In the genomic region with DNA sequence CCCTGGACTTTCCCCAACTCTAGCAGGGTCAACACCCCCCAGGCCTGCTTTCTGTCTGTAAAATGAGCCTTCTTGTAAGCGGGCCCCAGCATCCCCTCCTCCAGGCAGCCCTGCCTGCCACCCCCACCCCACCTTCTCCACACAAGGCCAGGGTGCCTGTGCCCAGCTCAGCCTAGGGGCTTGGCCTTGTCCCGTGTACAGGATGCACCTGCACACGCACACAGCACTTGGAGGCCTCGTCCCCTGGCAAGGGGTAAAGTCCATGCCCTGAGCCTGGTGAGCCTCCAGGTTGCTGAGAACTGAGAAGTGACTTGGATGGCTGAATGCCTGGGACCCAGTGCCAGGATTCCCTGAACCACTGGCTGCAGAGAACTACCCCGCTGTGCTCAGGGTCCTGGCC, we compare ENCODE assay signal across 16 cellular contexts. TPM values are rescaled to one million over a fixed set of nuclear protein-coding genes. Genes with fewer than 3 reads are reported as not detected.
DNase-seq lines count a peak whose midpoint lies in the region; ATAC-seq, FAIRE-seq and TF ChIP-seq lines count a peak whose summit lies in the region.
"Had no signal": no experiment of that assay in that cellular context is flagged by ENCODE, and none has a peak within 500 bp of the region (broad histone marks: within the 10 kb centered on the region; RNA-seq: fewer than 3 reads in every experiment).

No MANE protein-coding gene starts in this region.

- TF ChIP-seq CTCF in astrocyte (IDR thresholded peaks at IDR 0.05; ENCODE audit: insufficient read depth, low read depth, low read length), result no peak
- TF ChIP-seq CTCF in transverse colon (IDR thresholded peaks at IDR 0.05), result no peak

- H3K27ac ChIP-seq in astrocyte (ENCODE audit: low read depth, low read length) (no peak overlapping the region), transverse colon (no peak overlapping the region)
- H3K27ac ChIP-seq: RWPE1, SJSA1 had no signal

- H3K36me3 ChIP-seq in astrocyte (ENCODE audit: insufficient read depth, low read length), result peaks cover 8% of the 10 kb centered on the region
- peaks cover 0 to 16% (median 5%) of the 10 kb centered on the region in 4 donors for H3K36me3 ChIP-seq in transverse colon

- no peak overlapping the region for H2AFZ ChIP-seq in astrocyte (ENCODE audit: low read depth, low read length)

- intact Hi-C loops in transverse colon (cut with DNase I; ENCODE audit: low total_unique reads), result no loop called here

- peaks cover 6% of the 10 kb centered on the region for H3K27me3 Mint-ChIP-seq in astrocyte (ENCODE audit: low read depth, unreplicated experiment)

- no peaks in the 10 kb centered on the region for H3K79me2 ChIP-seq in astrocyte (ENCODE audit: insufficient read depth, low read length)

- FAIRE-seq in astrocyte (lab: Jason Lieb, UNC), result no peak
- FAIRE-seq: G401.6 had no signal

- WGBS in transverse colon (ENCODE audit: low coverage in 1 of 2), 2 donors, result 48% methylated on average over 5 of the region's 5 CpGs; no CpG with 5 or more reads in 1 of the 2 donors

- in situ Hi-C loops in transverse colon (cut with MboI; ENCODE audit: low pct_ligation_motif_present in 1 of 4, low pct_unique_long_range_greater_than_20kb in 1 of 4, low sequenced_read_pairs in 3 of 4), result no loop called here

- H4K20me1 ChIP-seq in astrocyte (ENCODE audit: insufficient read depth, low read length), result no peaks in the 10 kb centered on the region

- DNase-seq in GM19238 (ENCODE audit: insufficient read length, low spot score) (peak; percentile 0), astrocyte (ENCODE audit: low read depth) (no peak), left lobe of liver (ENCODE audit: low spot score) (peak; percentile 93), transverse colon (peak; percentile 15)
- DNase-seq: NCI-H146, NCI-H2227 treated with DMSO at 0.1 percent for 48 hours, NCI-H526, OCI-M1 had no signal

- H3K9ac ChIP-seq in astrocyte (ENCODE audit: low read length), result no peak overlapping the region

- H3K9me3 Mint-ChIP-seq in astrocyte (ENCODE audit: unreplicated experiment), result peaks cover 2% of the 10 kb centered on the region

- peak; percentile 75 for ATAC-seq in left lobe of liver
- ATAC-seq in HG02884 (IDR thresholded peaks at IDR 0.05; ENCODE audit: unreplicated experiment), result no peak
- no peak for ATAC-seq in GM18511 (IDR thresholded peaks at IDR 0.05; ENCODE audit: unreplicated experiment)
- no peak for ATAC-seq in GM18868 (IDR thresholded peaks at IDR 0.05; ENCODE audit: unreplicated experiment)

- H3K4me3 ChIP-seq in astrocyte (ENCODE audit: insufficient read depth, low read depth, low read length) (no peak overlapping the region), transverse colon (no peak overlapping the region)
- H3K4me3 ChIP-seq: HAP-1, SJSA1 had no signal

- H3K4me2 ChIP-seq in astrocyte (ENCODE audit: low read length), result no peak overlapping the region

- H3K4me1 ChIP-seq in astrocyte (ENCODE audit: insufficient read depth, low read length) (peaks cover 3% of the 10 kb centered on the region), transverse colon (peaks cover 0 to 10% (median 7%) of the 10 kb centered on the region in 4 donors)
- H3K4me1 ChIP-seq: HAP-1 had no signal

- no peak for TF ChIP-seq EP300 in transverse colon (IDR thresholded peaks at IDR 0.05; ENCODE audit: low read depth)

- peak overlapping the region; percentile 58 for H3K27ac Mint-ChIP-seq in astrocyte (ENCODE audit: unreplicated experiment)

- H3K36me3 Mint-ChIP-seq in astrocyte (ENCODE audit: low read depth, unreplicated experiment), result peaks cover 16% of the 10 kb centered on the region

- no peaks in the 10 kb centered on the region for H3K27me3 ChIP-seq in astrocyte (ENCODE audit: insufficient read depth, low read length)
- H3K27me3 ChIP-seq in transverse colon, result peaks cover 16% of the 10 kb centered on the region
- H3K27me3 ChIP-seq: SJSA1 had no signal

- no peak overlapping the region for H3K4me3 Mint-ChIP-seq in astrocyte (ENCODE audit: unreplicated experiment)

- H3K4me1 Mint-ChIP-seq in astrocyte (ENCODE audit: low read depth, unreplicated experiment), result peaks cover 8% of the 10 kb centered on the region

- TF ChIP-seq POLR2A in transverse colon (IDR thresholded peaks at IDR 0.05), result no peak

- no peaks in the 10 kb centered on the region for H3K9me3 ChIP-seq in astrocyte (ENCODE audit: insufficient read depth, low read depth, low read length)
- no peaks in the 10 kb centered on the region for H3K9me3 ChIP-seq in transverse colon
- H3K9me3 ChIP-seq: HAP-1, SJSA1 had no signal

RNA-seq across cellular contexts. Expression of gene TM6SF2, which starts 1.6 kb away (rescaled TPM):
- total RNA-seq in astrocyte (4.4 and 5.0 TPM in 2 replicates), left lobe of liver (73.3 TPM), transverse colon (10 to 100 TPM in 2 of 4 donors, 1 to 10 TPM in 2; 4.0 to 54.6 (median 17.5) TPM)
- total RNA-seq: HT-29 had no signal

RNA-seq across cellular contexts. Expression of gene SUGP1, which starts 45.6 kb away (rescaled TPM):
- total RNA-seq in astrocyte (48.5 and 59.1 TPM in 2 replicates), left lobe of liver (28.6 TPM), transverse colon (100 to 1,000 TPM in 1 of 4 donors, 10 to 100 TPM in 3; 31.1 to 118 (median 66.5) TPM)

RNA-seq across cellular contexts. Expression of gene MAU2, which starts 45.9 kb away (rescaled TPM):
- 36.8 and 37.0 TPM in 2 replicates for total RNA-seq in astrocyte
- 24.7 TPM for total RNA-seq in left lobe of liver
- total RNA-seq in transverse colon, result 100 to 1,000 TPM in 1 of 4 donors, 10 to 100 TPM in 3; 59.1 to 214 (median 79.2) TPM
